Comparison of ENCODE assay signal across 5 cellular contexts in the genomic region with DNA sequence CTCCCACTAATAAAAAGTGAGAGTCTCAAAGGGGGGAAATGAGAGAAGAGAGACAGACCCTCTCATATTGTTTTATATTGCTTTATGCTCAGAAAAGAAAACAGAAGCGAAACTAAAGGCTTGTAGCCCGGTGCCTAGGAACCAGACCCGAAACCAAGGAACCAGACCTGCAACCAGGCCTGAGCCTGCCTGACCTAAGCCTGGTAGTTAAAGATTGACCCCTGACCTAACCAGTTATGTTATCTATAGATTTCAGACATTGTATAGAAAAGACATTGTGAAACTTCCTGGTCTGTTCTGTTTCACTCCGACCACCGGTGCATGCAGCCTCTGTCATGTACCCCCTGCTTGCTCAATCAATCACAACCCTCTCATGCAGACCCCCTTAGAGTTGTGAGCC. TPM values are rescaled to one million over a fixed set of nuclear protein-coding genes. Genes with fewer than 3 reads are reported as not detected.
DNase-seq lines count a peak whose midpoint lies in the region; ATAC-seq, FAIRE-seq and TF ChIP-seq lines count a peak whose summit lies in the region.
"Not testable (repeated sequence)": the region's sequence is repeated elsewhere in the genome, so short reads cannot be mapped to it uniquely, and the experiment has no call there.

No MANE protein-coding gene starts in this region.

- H3K27ac Mint-ChIP-seq in activated T-helper 17 cell treated with anti-CD3 and anti-CD28 coated beads, Interleukin-2, amount 50 U/mL, for 72 hours: peak overlapping the region; percentile 1
- not testable (repeated sequence) for H3K27ac Mint-ChIP-seq in stimulated activated naive B cell treated with anti-CD40 and anti-IgM and Interleukin-4, amounts not matched to agents 10 μg/mL and 1 μg/mL and 100 μg/mL, for 72 hours

- POLR2A ChIA-PET in GM12878 (lab: Charles Lee): not testable (repeated sequence)

- TF ChIP-seq POLR2A in GM12878 (IDR thresholded peaks at IDR 0.05; ENCODE audit: low read depth, low read length): not testable (repeated sequence)

- intact Hi-C loops in GM12878 (cut with micrococcal nuclease; ENCODE audit: unreplicated experiment): not testable (repeated sequence)

- not testable (repeated sequence) for H2AFZ ChIP-seq in GM12878 (ENCODE audit: control insufficient read depth, low read depth, low read length)

- not testable (repeated sequence) for TF ChIP-seq CTCF in GM12878 (IDR thresholded peaks at IDR 0.05 in 2 of 3, conservative IDR thresholded peaks at IDR 0.05 in 1 of 3; ENCODE audit: control insufficient read depth in 2 of 3, extremely low read depth in 1 of 3, insufficient read depth in 1 of 3, low read depth in 3 of 3, low read length in 3 of 3)

- not testable (repeated sequence) for H3K36me3 Mint-ChIP-seq in activated T-helper 17 cell treated with anti-CD3 and anti-CD28 coated beads, Interleukin-2, amount 50 U/mL, for 72 hours (ENCODE audit: low read depth)
- peaks cover 10 to 18% of the 10 kb centered on the region in 2 donors for H3K36me3 Mint-ChIP-seq in stimulated activated naive B cell treated with anti-CD40 and anti-IgM and Interleukin-4, amounts not matched to agents 10 μg/mL and 1 μg/mL and 100 μg/mL, for 72 hours

- H3K4me1 Mint-ChIP-seq in activated T-helper 17 cell treated with anti-CD3 and anti-CD28 coated beads, Interleukin-2, amount 50 U/mL, for 72 hours; stimulated activated naive B cell treated with anti-CD40 and anti-IgM and Interleukin-4, amounts not matched to agents 10 μg/mL and 1 μg/mL and 100 μg/mL, for 72 hours: not testable (repeated sequence)

- DNase-seq in GM19239 (ENCODE audit: insufficient read length, low spot score); GM12878 (ENCODE audit: low read depth, low spot score): not testable (repeated sequence)
- DNase-seq in MV-4-11 (lab: John Stamatoyannopoulos, UW): peak; percentile 52
- DNase-seq in stimulated activated naive B cell treated with anti-CD40 and anti-IgM and Interleukin-4, amounts not matched to agents 10 μg/mL and 1 μg/mL and 100 μg/mL, for 72 hours: peak; percentile 4

- H3K9me3 Mint-ChIP-seq in activated T-helper 17 cell treated with anti-CD3 and anti-CD28 coated beads, Interleukin-2, amount 50 U/mL, for 72 hours: peaks cover 10% of the 10 kb centered on the region
- peaks cover 18 to 20% of the 10 kb centered on the region in 2 donors for H3K9me3 Mint-ChIP-seq in stimulated activated naive B cell treated with anti-CD40 and anti-IgM and Interleukin-4, amounts not matched to agents 10 μg/mL and 1 μg/mL and 100 μg/mL, for 72 hours

- not testable (repeated sequence) for H3K36me3 ChIP-seq in GM12878 (ENCODE audit: control insufficient read depth in 2 of 2, insufficient read depth in 2 of 2, low read length in 1 of 2)

- TF ChIP-seq EP300 in GM12878 (IDR thresholded peaks at IDR 0.05; ENCODE audit: borderline replicate concordance in 1 of 2, control insufficient read depth in 1 of 2, low read depth in 2 of 2, low read length in 2 of 2): not testable (repeated sequence)

- H3K4me2 ChIP-seq in GM12878 (ENCODE audit: control insufficient read depth, insufficient read depth): not testable (repeated sequence)

- RAD21 ChIA-PET in GM12878 (lab: Charles Lee; ENCODE audit: unreplicated experiment): not testable (repeated sequence)

- not testable (repeated sequence) for H3K27me3 Mint-ChIP-seq in activated T-helper 17 cell treated with anti-CD3 and anti-CD28 coated beads, Interleukin-2, amount 50 U/mL, for 72 hours; stimulated activated naive B cell treated with anti-CD40 and anti-IgM and Interleukin-4, amounts not matched to agents 10 μg/mL and 1 μg/mL and 100 μg/mL, for 72 hours

- not testable (repeated sequence) for H4K20me1 ChIP-seq in GM12878 (ENCODE audit: control insufficient read depth, insufficient read depth)

- not testable (repeated sequence) for H3K79me2 ChIP-seq in GM12878 (ENCODE audit: control insufficient read depth, insufficient read depth, low read length)

- SMC1A ChIA-PET in GM12878 (lab: Charles Lee; ENCODE audit: uncharacterized antibody, unreplicated experiment): not testable (repeated sequence)

- H3K4me3 Mint-ChIP-seq in activated T-helper 17 cell treated with anti-CD3 and anti-CD28 coated beads, Interleukin-2, amount 50 U/mL, for 72 hours; stimulated activated naive B cell treated with anti-CD40 and anti-IgM and Interleukin-4, amounts not matched to agents 10 μg/mL and 1 μg/mL and 100 μg/mL, for 72 hours: not testable (repeated sequence)

- in situ Hi-C loops in GM12878 (cut with MboI): not testable (repeated sequence)

- H3K27ac ChIP-seq in GM12878 (ENCODE audit: control insufficient read depth, insufficient read depth): not testable (repeated sequence)

- not testable (repeated sequence) for BruUV-seq in GM12878 (replicated peaks; lab: Mats Ljungman, UMichigan)

- H3K9me3 ChIP-seq in GM12878 (replicated peaks; ENCODE audit: control insufficient read depth, insufficient read depth, low read length): not testable (repeated sequence)

- peak; percentile 99 for FAIRE-seq in GM19239 (lab: Jason Lieb, UNC)
- not testable (repeated sequence) for FAIRE-seq in GM12878 (lab: Jason Lieb, UNC)

- TF ChIP-seq RAD21 in GM12878 (IDR thresholded peaks at IDR 0.05; ENCODE audit: insufficient read depth, low read depth, low read length): not testable (repeated sequence)

- ATAC-seq in activated T-helper 17 cell treated with anti-CD3 and anti-CD28 coated beads, Interleukin-2, amount 50 U/mL, for 72 hours (replicated peaks); stimulated activated naive B cell treated with anti-CD40 and anti-IgM and Interleukin-4, amounts not matched to agents 10 μg/mL and 1 μg/mL and 100 μg/mL, for 72 hours (replicated peaks): not testable (repeated sequence)
- ATAC-seq in GM12878: peak; percentile 48

- not testable (repeated sequence) for H3K4me3 ChIP-seq in GM12878

- not testable (repeated sequence) for H3K4me1 ChIP-seq in GM12878 (ENCODE audit: control insufficient read depth, insufficient read depth, low read length)

- H3K27me3 ChIP-seq in GM12878 (replicated peaks in 1 of 2; ENCODE audit: control insufficient read depth in 2 of 2, insufficient read depth in 2 of 2, low read length in 1 of 2): not testable (repeated sequence)

- CTCF ChIA-PET in GM12878 (lab: Yijun Ruan, JAX): not testable (repeated sequence)

- not testable (repeated sequence) for H3K9ac ChIP-seq in GM12878 (ENCODE audit: control insufficient read depth, insufficient read depth, low read length)

- WGBS in GM12878 (ENCODE audit: insufficient coverage, insufficient replicate concordance, low lambda C conversion rate, missing lambda C conversion rate): 10% methylated on average over 5 of the region's 5 CpGs

RNA-seq across cellular contexts. Expression of gene STMN1, which starts 37.3 kb away (rescaled TPM):
- 100 to 1,000 TPM; 376 to 423 TPM for total RNA-seq in activated T-helper 17 cell treated with anti-CD3 and anti-CD28 coated beads, Interleukin-2, amount 50 U/mL, for 72 hours
- 45.7 and 49.5 TPM in 2 replicates for total RNA-seq in GM12878 (2013; cell fraction: nucleolus; rRNA removed)
- total RNA-seq in GM12878 (2014; rRNA removed): 314 and 374 TPM in 2 replicates
- total RNA-seq in GM12878 (2014; rRNA removed; fragmentation: Illumina TruSeq; extraction: Trizol): 248 and 281 TPM in 2 replicates
- total RNA-seq in GM12878 (2021): 342 and 364 TPM in 2 replicates
- 139 TPM for polyA plus RNA-seq in GM12878 (2011; ENCODE audit: low read depth)
- 233 and 239 TPM in 2 replicates for polyA plus RNA-seq in GM12878 (2011; rRNA removed)
- polyA plus RNA-seq in GM12878 (2011; cell fraction: cytosol; rRNA removed): 69.1 and 90.6 TPM in 2 replicates
- 111 and 178 TPM in 2 replicates for polyA plus RNA-seq in GM12878 (2011; cell fraction: nucleus; rRNA removed)
- polyA plus RNA-seq in GM12878 (2012): 215 and 240 TPM in 2 replicates
- polyA plus RNA-seq in GM12878 (2014; fragmentation: Illumina TruSeq; extraction: Trizol): 864 and 1,025 TPM in 2 replicates
- polyA plus RNA-seq in GM12878 (2014; fragmentation: Nextera tagmentation; extraction: Ambion mirVana): 1,000 to 10,000 TPM; 1,263 to 1,272 TPM
- 220 and 240 TPM in 2 replicates for polyA plus RNA-seq in GM12878 (2014; rRNA removed)
- 100 to 1,000 TPM; 916 to 930 TPM for polyA plus RNA-seq in GM12878 (2016; fragmentation: Nextera tagmentation; extraction: Ambion mirVana)
- polyA minus RNA-seq in GM12878 (2011; rRNA and poly(A)+ RNA removed): 22.4 and 25.2 TPM in 2 replicates
- 17.4 and 25.5 TPM in 2 replicates for polyA minus RNA-seq in GM12878 (2011; cell fraction: cytosol; rRNA and poly(A)+ RNA removed)
- polyA minus RNA-seq in GM12878 (2011; cell fraction: nucleus; rRNA and poly(A)+ RNA removed): 22.1 and 38.3 TPM in 2 replicates

RNA-seq across cellular contexts. Expression of gene PAFAH2, which starts 54.4 kb away (rescaled TPM):
- 1 to 10 TPM; 8.1 to 8.3 TPM for total RNA-seq in activated T-helper 17 cell treated with anti-CD3 and anti-CD28 coated beads, Interleukin-2, amount 50 U/mL, for 72 hours
- 6.9 and 7.0 TPM in 2 replicates for total RNA-seq in GM12878 (2013; cell fraction: nucleolus; rRNA removed)
- total RNA-seq in GM12878 (2014; rRNA removed): 4.9 and 5.2 TPM in 2 replicates
- total RNA-seq in GM12878 (2014; rRNA removed; fragmentation: Illumina TruSeq; extraction: Trizol): 5.9 and 6.8 TPM in 2 replicates
- 5.0 and 6.6 TPM in 2 replicates for total RNA-seq in GM12878 (2021)
- 2.3 TPM for polyA plus RNA-seq in GM12878 (2011; ENCODE audit: low read depth)
- 9.5 and 9.6 TPM in 2 replicates for polyA plus RNA-seq in GM12878 (2011; rRNA removed)
- 7.4 and 7.8 TPM in 2 replicates for polyA plus RNA-seq in GM12878 (2011; cell fraction: cytosol; rRNA removed)
- 4.0 and 5.2 TPM in 2 replicates for polyA plus RNA-seq in GM12878 (2011; cell fraction: nucleus; rRNA removed)
- 2.6 and 4.6 TPM in 2 replicates for polyA plus RNA-seq in GM12878 (2012)
- 5.3 and 6.5 TPM in 2 replicates for polyA plus RNA-seq in GM12878 (2014; fragmentation: Illumina TruSeq; extraction: Trizol)
- 1 to 10 TPM; 3.0 to 4.0 TPM for polyA plus RNA-seq in GM12878 (2014; fragmentation: Nextera tagmentation; extraction: Ambion mirVana)
- polyA plus RNA-seq in GM12878 (2014; rRNA removed): 6.9 and 7.0 TPM in 2 replicates
- polyA plus RNA-seq in GM12878 (2016; fragmentation: Nextera tagmentation; extraction: Ambion mirVana): 1 to 10 TPM; 6.5 to 7.7 TPM
- polyA minus RNA-seq in GM12878 (2011; rRNA and poly(A)+ RNA removed): 7.3 and 7.5 TPM in 2 replicates
- 2.4 and 2.9 TPM in 2 replicates for polyA minus RNA-seq in GM12878 (2011; cell fraction: cytosol; rRNA and poly(A)+ RNA removed)
- polyA minus RNA-seq in GM12878 (2011; cell fraction: nucleus; rRNA and poly(A)+ RNA removed): 2.3 and 3.9 TPM in 2 replicates
